27 cellular contexts compared by ENCODE assay signal in the genomic region with DNA sequence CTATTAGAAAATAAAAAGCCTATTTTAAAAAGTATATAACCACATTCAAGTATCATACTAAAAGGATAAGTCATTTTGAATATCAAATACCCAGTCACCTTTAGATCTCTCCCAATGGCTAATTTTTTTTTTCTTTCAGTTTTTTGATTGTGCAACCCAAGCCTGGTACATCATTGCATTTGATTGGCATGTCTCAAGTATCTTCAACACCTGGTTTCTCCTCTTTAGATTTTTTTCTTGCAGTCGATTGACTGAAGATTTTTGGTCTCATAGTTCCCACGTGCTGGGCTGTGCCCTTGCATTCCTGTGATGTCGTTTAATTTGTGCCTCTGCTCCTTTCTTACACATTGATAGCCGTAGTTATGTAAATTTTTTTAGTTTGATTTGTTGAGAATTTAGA. TPM values are rescaled to one million over a fixed set of nuclear protein-coding genes. Genes with fewer than 3 reads are reported as not detected.
DNase-seq lines count a peak whose midpoint lies in the region; ATAC-seq, FAIRE-seq and TF ChIP-seq lines count a peak whose summit lies in the region.
"Had no signal": no experiment of that assay in that cellular context is flagged by ENCODE, and none has a peak within 500 bp of the region (broad histone marks: within the 10 kb centered on the region; RNA-seq: fewer than 3 reads in every experiment).

No MANE protein-coding gene starts in this region.

- no peak overlapping the region for H3K56ac ChIP-seq in IMR-90 (ENCODE audit: extremely low read depth, insufficient read depth, low read length)

- no peak overlapping the region for H3K18ac ChIP-seq in IMR-90 (ENCODE audit: low read depth, low read length)

- H4K5ac ChIP-seq in IMR-90 (ENCODE audit: low read depth, low read length): no peak overlapping the region

- TF ChIP-seq POLR2A in IMR-90 (IDR thresholded peaks at IDR 0.05; ENCODE audit: low read depth, low read length) (no peak), K562 (conservative IDR thresholded peaks at IDR 0.05) (no peak)

- H3K27ac ChIP-seq in IMR-90 (ENCODE audit: insufficient read depth, low read length) (no peak overlapping the region), K562 (ENCODE audit: extremely low read depth, low read depth, low read length) (no peak overlapping the region), osteoblast (ENCODE audit: low read depth, low read length) (no peak overlapping the region), upper lobe of right lung (no peak overlapping the region)
- H3K27ac ChIP-seq: A549, C4-2B, HL-60, SJSA1 had no signal

- H3K4me3 ChIP-seq in IMR-90 (ENCODE audit: insufficient read depth, low read depth, low read length) (no peak overlapping the region), K562 (no peak overlapping the region), osteoblast (ENCODE audit: insufficient read depth, low read length) (no peak overlapping the region), upper lobe of right lung (no peak overlapping the region)
- H3K4me3 ChIP-seq: A549, GM23338, SJSA1 had no signal

- H4K8ac ChIP-seq in IMR-90 (ENCODE audit: low read depth in 2 of 2, low read length in 2 of 2): no peak overlapping the region

- H3K79me2 ChIP-seq in K562 (ENCODE audit: control insufficient read depth, insufficient read depth, low read length): no peaks in the 10 kb centered on the region
- H3K79me2 ChIP-seq in osteoblast (ENCODE audit: insufficient read depth, low read length): no peaks in the 10 kb centered on the region

- H2AK9ac ChIP-seq in IMR-90 (replicated peaks; ENCODE audit: low read depth, low read length, poor library complexity): no peak overlapping the region

- peaks cover 3% of the 10 kb centered on the region; the same call in 1 of the 2 replicates for H3K4me1 ChIP-seq in IMR-90 (ENCODE audit: control insufficient read depth, insufficient read depth, low read length)
- no peaks in the 10 kb centered on the region; a peak in 2 of 5 replicates for H3K4me1 ChIP-seq in K562 (replicated peaks in 1 of 2; ENCODE audit: control insufficient read depth in 2 of 2, insufficient read depth in 2 of 2, low read length in 2 of 2)
- H3K4me1 ChIP-seq in osteoblast (ENCODE audit: insufficient read depth, low read length): peaks cover 4% of the 10 kb centered on the region
- no peaks in the 10 kb centered on the region for H3K4me1 ChIP-seq in upper lobe of right lung
- H3K4me1 ChIP-seq: A549, Caco-2, SJSA1 had no signal

- H3K36me3 ChIP-seq in IMR-90 (ENCODE audit: control insufficient read depth, insufficient read depth, low read length) (peaks cover 16% of the 10 kb centered on the region), K562 (ENCODE audit: control insufficient read depth, insufficient read depth, low read length) (peaks cover 29% of the 10 kb centered on the region), osteoblast (ENCODE audit: insufficient read depth, low read length) (peaks cover 30% of the 10 kb centered on the region), upper lobe of right lung (peaks cover 26% of the 10 kb centered on the region)

- POLR2A ChIA-PET in IMR-90 (lab: Charles Lee; ENCODE audit: unreplicated experiment): no interaction called here
- POLR2A ChIA-PET in K562 (lab: Yijun Ruan, JAX): no interaction called here

- H2BK15ac ChIP-seq in IMR-90 (ENCODE audit: low read depth, low read length): no peak overlapping the region

- H3K4me2 ChIP-seq in IMR-90 (ENCODE audit: low read depth, low read length) (no peak overlapping the region), K562 (ENCODE audit: insufficient read depth, low read length) (no peak overlapping the region), osteoblast (ENCODE audit: insufficient read depth, low read length) (no peak overlapping the region)
- H3K4me2 ChIP-seq: A549, GM23338 had no signal

- no peak overlapping the region for H2BK120ac ChIP-seq in IMR-90 (ENCODE audit: low read depth, low read length)

- H4K91ac ChIP-seq in IMR-90 (ENCODE audit: insufficient read depth, low read depth, low read length): no peak overlapping the region

- WGBS in IMR-90 (ENCODE audit: extremely low coverage in 2 of 2, insufficient read length in 1 of 2), 2 experiments: no CpG with 5 or more reads among the region's 4 CpGs
- 86% methylated on average over 4 of the region's 4 CpGs for WGBS in K562 (ENCODE audit: insufficient coverage, low coverage, missing lambda C conversion rate)

- no peak overlapping the region for H3K23ac ChIP-seq in IMR-90 (ENCODE audit: low read depth, low read length)

- H2BK5ac ChIP-seq in IMR-90 (ENCODE audit: low read depth, low read length, poor library complexity, severe bottlenecking): no peak overlapping the region

- FAIRE-seq in K562 (lab: Jason Lieb, UNC): no peak
- FAIRE-seq: A549 had no signal

- H4K20me1 ChIP-seq in IMR-90 (ENCODE audit: insufficient read depth, low read length): no peaks in the 10 kb centered on the region
- no peaks in the 10 kb centered on the region for H4K20me1 ChIP-seq in K562 (replicated peaks; ENCODE audit: control insufficient read depth, insufficient read depth, low read length)
- peaks cover 3% of the 10 kb centered on the region for H4K20me1 ChIP-seq in osteoblast (ENCODE audit: insufficient read depth, low read length)

- no peak overlapping the region for H3K14ac ChIP-seq in IMR-90 (replicated peaks; ENCODE audit: low read depth, low read length)

- H3K9me1 ChIP-seq in IMR-90 (ENCODE audit: insufficient read depth, low read length) (no peaks in the 10 kb centered on the region; the same call in 1 of the 2 replicates), K562 (ENCODE audit: control insufficient read depth, insufficient read depth, low read length) (no peaks in the 10 kb centered on the region)

- no peak for TF ChIP-seq EP300 in K562 (IDR thresholded peaks at IDR 0.05; ENCODE audit: low read length)

- BruUV-seq in IMR-90 (replicated peaks; lab: Mats Ljungman, UMichigan) (no TSS peak), K562 (replicated peaks; lab: Mats Ljungman, UMichigan) (no TSS peak)

- H3K9me3 ChIP-seq in IMR-90 (ENCODE audit: control insufficient read depth, insufficient read depth, low read length) (no peaks in the 10 kb centered on the region), K562 (replicated peaks; ENCODE audit: control insufficient read depth, insufficient read depth, low read depth, low read length) (no peaks in the 10 kb centered on the region), osteoblast (ENCODE audit: low read depth, low read length) (no peaks in the 10 kb centered on the region), upper lobe of right lung (no peaks in the 10 kb centered on the region)
- H3K9me3 ChIP-seq: A549, Caco-2, SJSA1 had no signal

- no peak overlapping the region for H2BK20ac ChIP-seq in IMR-90 (ENCODE audit: low read depth, low read length)

- no peak overlapping the region for H2AK5ac ChIP-seq in IMR-90 (ENCODE audit: low read depth, low read length)

- intact Hi-C loops in IMR-90 (cut with micrococcal nuclease): no loop called here
- intact Hi-C loops in K562 (cut with micrococcal nuclease): loop anchor here (10.0 kb wide), 1 partner anchor 582 kb away; no protein-coding TSS in a partner anchor
- intact Hi-C loops in upper lobe of right lung (cut with DNase I): no loop called here
- intact Hi-C loops in cardiac septum (cut with DNase I): no loop called here

- CTCF ChIA-PET in IMR-90 (lab: Yijun Ruan, JAX) (no interaction called here), K562 (lab: Yijun Ruan, JAX; ENCODE audit: low intra/inter-chr PET ratio) (no interaction called here)

- dilution Hi-C loops in IMR-90 (cut with HindIII; ENCODE audit: low sequenced_read_pairs, unreplicated experiment): no loop called here

- no peak overlapping the region for H2AFZ ChIP-seq in IMR-90 (replicated peaks; ENCODE audit: low read length, poor library complexity)
- H2AFZ ChIP-seq in K562 (ENCODE audit: low read depth, low read length): no peak overlapping the region
- no peak overlapping the region for H2AFZ ChIP-seq in osteoblast (ENCODE audit: low read length)
- H2AFZ ChIP-seq: GM23338 had no signal

- H3K27me3 ChIP-seq in IMR-90 (ENCODE audit: control insufficient read depth, insufficient read depth, low read length): no peaks in the 10 kb centered on the region
- H3K27me3 ChIP-seq in K562 (ENCODE audit: control insufficient read depth in 2 of 2, insufficient read depth in 2 of 2, low read length in 2 of 2): no peaks in the 10 kb centered on the region
- no peaks in the 10 kb centered on the region for H3K27me3 ChIP-seq in osteoblast (ENCODE audit: insufficient read depth, low read length)
- no peaks in the 10 kb centered on the region for H3K27me3 ChIP-seq in upper lobe of right lung
- H3K27me3 ChIP-seq: SJSA1 had no signal

- no peaks in the 10 kb centered on the region for H3K79me1 ChIP-seq in IMR-90 (ENCODE audit: low read depth in 1 of 2, low read length in 2 of 2)

- DNase-seq in DMS53 (lab: John Stamatoyannopoulos, UW) (peak; percentile 21), IMR-90 (no peak), K562 (ENCODE audit: extremely low read depth in 1 of 4, low spot score in 3 of 4) (no peak), osteoblast (ENCODE audit: insufficient read length, low spot score, missing footprints) (peak; percentile 25), epidermal melanocyte (ENCODE audit: insufficient read length, low spot score) (no peak), upper lobe of right lung (no peak), cardiac septum (ENCODE audit: low spot score) (no peak)
- DNase-seq: Caco-2; CD8-positive, alpha-beta T cell; DMS 273 treated with DMSO at 0.1 percent for 48 hours; DND-41; H9; HFFc6; Kasumi-1; NCI-H1092 treated with DMSO at 0.1 percent for 48 hours; NCI-H1436; NCI-H187; NCI-H2081 treated with DMSO at 0.1 percent for 48 hours; NCI-H446 treated with DMSO at 0.1 percent for 48 hours; NCI-H526; Right ventricle myocardium superior; RPMI8226 had no signal

- TF ChIP-seq RAD21 in IMR-90 (IDR thresholded peaks at IDR 0.05; ENCODE audit: low read length): no peak
- TF ChIP-seq RAD21 in K562 (CRISPR knock-in tag; conservative IDR thresholded peaks at IDR 0.05 in 1 of 2, IDR thresholded peaks at IDR 0.05 in 1 of 2): no peak

- H3K9ac ChIP-seq in IMR-90 (ENCODE audit: low read depth, low read length) (no peak overlapping the region), K562 (ENCODE audit: insufficient read depth in 1 of 2, low read depth in 2 of 2, low read length in 2 of 2) (no peak overlapping the region)

- no peak for TF ChIP-seq CTCF in IMR-90 (conservative IDR thresholded peaks at IDR 0.05; ENCODE audit: low read depth, low read length)
- TF ChIP-seq CTCF in K562 (IDR thresholded peaks at IDR 0.05 in 2 of 3, conservative IDR thresholded peaks at IDR 0.05 in 1 of 3; ENCODE audit: insufficient read depth in 2 of 3, low read depth in 1 of 3, low read length in 3 of 3): no peak
- no peak for TF ChIP-seq CTCF in osteoblast (IDR thresholded peaks at IDR 0.05; ENCODE audit: extremely low read depth, low read depth, low read length)
- no peak for TF ChIP-seq CTCF in upper lobe of right lung (IDR thresholded peaks at IDR 0.05)

- H3K4ac ChIP-seq in IMR-90 (ENCODE audit: low read depth, low read length): no peak overlapping the region

- in situ Hi-C loops in IMR-90 (cut with MboI; ENCODE audit: low sequenced_read_pairs): no loop called here
- in situ Hi-C loops in K562 (cut with MboI): no loop called here

- ATAC-seq in IMR-90 (ENCODE audit: low read depth) (no peak), K562 (no peak), upper lobe of right lung (no peak)
- ATAC-seq: A549; CD8-positive, alpha-beta T cell; GM23338 had no signal

RNA-seq across cellular contexts. Expression of gene ATIC, which starts 40.7 kb away (rescaled TPM):
- total RNA-seq in IMR-90 (2012; rRNA removed) (29.4 and 30.5 TPM in 2 replicates), K562 (2014; rRNA removed) (61.6 and 71.6 TPM in 2 replicates), K562 (2014; rRNA removed; fragmentation: Illumina TruSeq; extraction: Trizol) (54.2 and 58.4 TPM in 2 replicates), K562 (2015; rRNA removed; fragmentation: Illumina TruSeq; extraction: Trizol) (45.6 and 53.5 TPM in 2 replicates), K562 (2021) (305 and 308 TPM in 2 replicates), osteoblast (17.7 and 21.5 TPM in 2 replicates), upper lobe of right lung (71.0 TPM), cardiac septum (36.8 TPM)
- polyA plus RNA-seq in IMR-90 (2012; rRNA removed) (96.8 and 101 TPM in 2 replicates), K562 (2011; rRNA removed) (131 and 134 TPM in 2 replicates), K562 (2014; fragmentation: Illumina TruSeq; extraction: Trizol) (384 and 426 TPM in 2 replicates), K562 (2014; fragmentation: Nextera tagmentation; extraction: Ambion mirVana) (100 to 1,000 TPM; 304 to 480 TPM), K562 (2014; rRNA removed) (178 and 212 TPM in 2 replicates)
- polyA plus RNA-seq in IMR-90 (2012; cell fraction: cytosol; rRNA removed): 29.6 and 76.9 TPM in 2 replicates
- polyA plus RNA-seq in IMR-90 (2012; cell fraction: nucleus; rRNA removed; ENCODE audit: low replicate concordance): 20.5 and 94.2 TPM in 2 replicates
- 153 and 264 TPM in 2 replicates for total RNA-seq in K562 (2011; cell fraction: chromatin; rRNA removed; ENCODE audit: low replicate concordance)
- 74.7 and 102 TPM in 2 replicates for total RNA-seq in K562 (2011; cell fraction: nucleolus; rRNA removed)
- total RNA-seq in K562 (2011; cell fraction: nucleoplasm; rRNA removed): 123 and 141 TPM in 2 replicates
- polyA plus RNA-seq in K562 (2011; cell fraction: cytosol; rRNA removed): 79.2 and 99.4 TPM in 2 replicates
- 112 and 126 TPM in 2 replicates for polyA plus RNA-seq in K562 (2011; cell fraction: nucleus; rRNA removed)
- 257 and 409 TPM in 2 replicates for polyA plus RNA-seq in K562 (2012)
- 285 and 362 TPM in 2 replicates for polyA minus RNA-seq in K562 (2011; rRNA and poly(A)+ RNA removed)
- 147 and 208 TPM in 2 replicates for polyA minus RNA-seq in K562 (2011; cell fraction: cytosol; rRNA and poly(A)+ RNA removed)
- polyA minus RNA-seq in K562 (2011; cell fraction: nucleus; rRNA and poly(A)+ RNA removed): 47.4 and 65.0 TPM in 2 replicates

Comparison
In these comparisons a context has a peak if more than half of its experiments do, and no peak if none do; other contexts are left out.
1. DNase-seq: peak in DMS53 (single experiment) and osteoblast (single experiment); none in IMR-90 (single experiment), K562 (0 of 4), epidermal melanocyte (single experiment), upper lobe of right lung (single experiment) and cardiac septum (single experiment).